In the genomic region with DNA sequence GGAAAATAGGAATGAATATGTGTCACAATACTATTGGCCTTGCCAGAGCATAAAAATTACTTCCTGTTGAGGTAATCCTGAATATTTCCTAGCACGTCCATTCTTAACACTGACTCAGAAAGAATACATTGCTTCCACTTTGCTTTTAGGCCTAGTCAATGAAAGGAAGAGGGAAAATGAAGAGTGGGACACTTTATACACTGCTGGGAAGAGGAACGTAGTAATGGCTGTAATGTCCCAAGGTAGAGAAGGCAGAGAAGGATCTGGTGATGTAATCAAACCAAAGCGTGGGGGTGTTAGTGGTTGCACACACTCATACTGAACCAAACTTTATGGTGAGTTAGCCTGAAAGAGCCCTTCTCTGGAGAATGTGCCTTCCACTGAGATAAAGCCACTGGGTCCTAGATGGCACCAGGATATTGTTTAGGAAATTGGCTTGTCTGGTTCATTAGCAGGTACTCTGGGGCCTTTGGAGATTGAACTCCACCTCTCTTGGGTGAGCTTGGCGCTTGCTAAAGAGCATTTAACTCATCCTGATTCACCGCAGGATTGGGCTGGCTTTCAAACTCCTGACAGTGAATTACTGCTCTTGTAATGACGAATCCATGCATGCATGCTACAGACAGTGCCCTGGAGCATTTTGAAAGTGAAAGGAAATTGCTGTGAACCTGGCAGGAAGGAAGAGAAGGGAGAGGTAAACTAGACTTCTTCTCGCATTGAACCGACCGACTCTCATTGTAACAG, we compare ENCODE assay signal across 9 cellular contexts.
A peak's percentile ranks its signal among the peaks of the same experiment; 100 is the strongest.
DNase-seq lines count a peak whose midpoint lies in the region; ATAC-seq and TF ChIP-seq lines count a peak whose summit lies in the region.
"Had no signal": no experiment of that assay in that cellular context is flagged by ENCODE, and none has a peak within 500 bp of the region (broad histone marks: within the 10 kb centered on the region; RNA-seq: fewer than 3 reads in every experiment).

No MANE protein-coding gene starts in this region.

- intact Hi-C loops in CD14-positive monocyte (cut with micrococcal nuclease), result no loop called here

- ATAC-seq in GM19328 (IDR thresholded peaks at IDR 0.05; ENCODE audit: unreplicated experiment), result peak; percentile 47
- ATAC-seq in activated naive CD4-positive, alpha-beta T cell treated with anti-CD3 and anti-CD28 coated beads, Interleukin-2, amount 50 U/mL, for 72 hours, result peak; percentile 62 to 74

- no peaks in the 10 kb centered on the region for H3K4me1 Mint-ChIP-seq in CD14-positive monocyte

- H3K4me3 Mint-ChIP-seq in CD14-positive monocyte, result no peak overlapping the region

- H3K27ac Mint-ChIP-seq in activated naive CD4-positive, alpha-beta T cell treated with anti-CD3 and anti-CD28 coated beads, Interleukin-2, amount 50 U/mL, for 72 hours, result peak overlapping the region in 1 of 2 donors; percentile 61
- H3K27ac Mint-ChIP-seq in CD14-positive monocyte, result no peak overlapping the region
- H3K27ac Mint-ChIP-seq: IgD-negative memory B cell had no signal

- no peak for TF ChIP-seq CTCF in CD14-positive monocyte (IDR thresholded peaks at IDR 0.05)

- no peaks in the 10 kb centered on the region for H3K36me3 Mint-ChIP-seq in activated naive CD4-positive, alpha-beta T cell treated with anti-CD3 and anti-CD28 coated beads, Interleukin-2, amount 50 U/mL, for 72 hours
- no peaks in the 10 kb centered on the region for H3K36me3 Mint-ChIP-seq in CD14-positive monocyte
- H3K36me3 Mint-ChIP-seq: IgD-negative memory B cell had no signal

- peaks cover 0 to 2% (median 0%) of the 10 kb centered on the region in 3 donors for H3K27me3 Mint-ChIP-seq in CD14-positive monocyte (ENCODE audit: low read depth in 3 of 3)
- H3K27me3 Mint-ChIP-seq: IgD-negative memory B cell had no signal

- H3K9me3 Mint-ChIP-seq in activated naive CD4-positive, alpha-beta T cell treated with anti-CD3 and anti-CD28 coated beads, Interleukin-2, amount 50 U/mL, for 72 hours, result peaks cover 0 to 5% of the 10 kb centered on the region in 2 donors
- peaks cover 0 to 12% (median 2%) of the 10 kb centered on the region in 7 donors for H3K9me3 Mint-ChIP-seq in CD14-positive monocyte

- DNase-seq in DMS153 (lab: John Stamatoyannopoulos, UW), result peak; percentile 14
- DNase-seq in HT-29 (ENCODE audit: low spot score), result peak; percentile 42
- peak in 1 of 2 donors; percentile 36 for DNase-seq in activated naive CD4-positive, alpha-beta T cell treated with anti-CD3 and anti-CD28 coated beads, Interleukin-2, amount 50 U/mL, for 72 hours (ENCODE audit: low spot score in 2 of 2)
- DNase-seq in kidney tubule cell (ENCODE audit: low spot score), result peak; percentile 97
- no peak for DNase-seq in CD14-positive monocyte (ENCODE audit: low spot score)
- no peak for DNase-seq in caudate nucleus (lab: John Stamatoyannopoulos, UW)
- no peak for DNase-seq in SIG-M5 (lab: John Stamatoyannopoulos, UW)

- H3K27ac ChIP-seq in caudate nucleus (ENCODE audit: low read depth, low read length), result no peak overlapping the region

Comparison
In these comparisons a context has a peak if more than half of its experiments do, and no peak if none do; other contexts are left out.
1. DNase-seq: peak in DMS153 (single experiment), HT-29 (single experiment) and kidney tubule cell (single experiment); none in CD14-positive monocyte (single experiment), caudate nucleus (0 of 61) and SIG-M5 (single experiment).